Comparison of ENCODE assay signal across 11 cellular contexts in the genomic region with DNA sequence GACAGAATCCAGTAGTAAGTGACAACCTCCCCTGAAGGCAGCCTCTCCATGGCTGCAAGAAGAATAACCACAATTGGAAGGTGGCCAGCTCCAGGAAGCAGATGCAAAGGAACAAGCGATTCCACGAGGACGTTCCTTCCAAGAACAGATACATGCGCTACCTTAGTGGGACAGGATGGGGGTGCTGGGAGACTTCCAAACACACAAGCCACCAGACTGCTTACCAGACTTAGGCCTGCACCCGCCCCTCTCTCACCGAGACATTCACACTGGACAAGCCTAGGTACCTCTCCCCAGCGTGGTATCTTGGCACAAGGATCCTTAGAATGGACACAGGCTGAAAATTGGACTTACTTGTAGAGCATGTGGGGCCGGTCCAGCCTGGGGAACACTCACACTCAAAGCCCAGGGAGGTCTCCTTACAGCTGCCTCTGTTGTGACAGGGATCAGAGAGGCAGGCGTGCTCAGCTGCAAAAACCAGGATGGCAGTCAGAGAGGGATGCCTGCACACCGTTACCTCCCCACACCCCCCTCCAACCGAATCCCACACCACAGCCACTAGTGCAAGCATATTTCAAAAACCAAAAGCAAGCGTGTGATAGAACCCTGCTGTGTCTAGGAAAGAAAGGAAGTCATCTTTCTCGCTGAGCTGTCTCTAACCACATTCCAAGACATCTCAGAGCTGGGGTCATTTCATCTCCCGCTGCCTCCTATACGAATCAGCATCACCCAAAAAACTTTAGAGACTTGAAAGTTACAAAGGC. TPM values are rescaled to one million over a fixed set of nuclear protein-coding genes. Genes with fewer than 3 reads are reported as not detected.
DNase-seq lines count a peak whose midpoint lies in the region; FAIRE-seq and TF ChIP-seq lines count a peak whose summit lies in the region.
"Had no signal": no experiment of that assay in that cellular context is flagged by ENCODE, and none has a peak within 500 bp of the region (broad histone marks: within the 10 kb centered on the region; RNA-seq: fewer than 3 reads in every experiment).

No MANE protein-coding gene starts in this region.

- H3K9me3 ChIP-seq in H9 (ENCODE audit: control insufficient read depth, low read depth, low read length) (no peaks in the 10 kb centered on the region), keratinocyte (ENCODE audit: control insufficient read depth, low read depth, low read length) (no peaks in the 10 kb centered on the region), suprapubic skin (no peaks in the 10 kb centered on the region)

- H4K91ac ChIP-seq in H9 (ENCODE audit: insufficient read length, low read depth, low read length), result no peak overlapping the region

- no peak overlapping the region for H3K18ac ChIP-seq in H9 (ENCODE audit: insufficient read length, low read depth, low read length)

- H3K27me3 Mint-ChIP-seq in H9 (ENCODE audit: low read depth), result no peaks in the 10 kb centered on the region
- H3K27me3 Mint-ChIP-seq in HFFc6 (ENCODE audit: insufficient read depth), result no peaks in the 10 kb centered on the region

- H3K4me1 ChIP-seq in H9 (ENCODE audit: insufficient read depth, low read length), result peaks cover 21% of the 10 kb centered on the region; the same call in 1 of the 2 replicates
- H3K4me1 ChIP-seq in keratinocyte (ENCODE audit: control insufficient read depth, extremely low read depth, insufficient read depth, low read length), result peaks cover 44% of the 10 kb centered on the region
- peaks cover 60% of the 10 kb centered on the region for H3K4me1 ChIP-seq in suprapubic skin

- H3K79me2 ChIP-seq in H9 (ENCODE audit: insufficient read depth, low read length) (no peaks in the 10 kb centered on the region), keratinocyte (ENCODE audit: control insufficient read depth, insufficient read depth, low read length) (peaks cover 90% of the 10 kb centered on the region)

- no peak overlapping the region for H3K4ac ChIP-seq in H9 (ENCODE audit: low read depth, low read length)

- no peak for DNase-seq in H9
- DNase-seq in astrocyte of the spinal cord (ENCODE audit: low read depth, low spot score), result peak; percentile 82
- DNase-seq in keratinocyte (ENCODE audit: low read depth, low spot score), result no peak
- peak in 1 of 2 donors; percentile 55 for DNase-seq in suprapubic skin (ENCODE audit: low spot score in 2 of 2)
- DNase-seq in NCI-H1436 (lab: John Stamatoyannopoulos, UW), result no peak
- DNase-seq in DMS53 (lab: John Stamatoyannopoulos, UW), result no peak
- no peak for DNase-seq in HFFc6
- no peak for DNase-seq in activated effector memory CD4-positive, alpha-beta T cell treated with anti-CD3 and anti-CD28 coated beads, Interleukin-2, amount 50 U/mL, for 16 hours
- DNase-seq: Karpas-422, T-helper 17 cell had no signal

- H4K20me1 ChIP-seq in H9 (ENCODE audit: control insufficient read depth, insufficient read depth, insufficient read length) (no peaks in the 10 kb centered on the region), keratinocyte (ENCODE audit: control insufficient read depth, extremely low read depth, insufficient read depth, low read length) (peaks cover 48% of the 10 kb centered on the region)

- H3K9me1 ChIP-seq in keratinocyte (ENCODE audit: control insufficient read depth, extremely low read depth, insufficient read depth, low read length), result peaks cover 2% of the 10 kb centered on the region

- H3K27me3 ChIP-seq in H9 (ENCODE audit: insufficient read depth, low read length) (no peaks in the 10 kb centered on the region), keratinocyte (ENCODE audit: control insufficient read depth, extremely low read depth, insufficient read depth, low read length) (no peaks in the 10 kb centered on the region), suprapubic skin (no peaks in the 10 kb centered on the region)

- H3K23me2 ChIP-seq in H9 (ENCODE audit: insufficient read length, low read depth, low read length, poor library complexity, severe bottlenecking), result no peaks in the 10 kb centered on the region

- FAIRE-seq in keratinocyte (lab: Jason Lieb, UNC), result peak; percentile 72

- TF ChIP-seq CTCF in H9 (conservative IDR thresholded peaks at IDR 0.05) (no peak), astrocyte of the spinal cord (IDR thresholded peaks at IDR 0.05; ENCODE audit: low read depth, low read length) (peak; percentile 6), keratinocyte (optimal IDR thresholded peaks at IDR 0.05 in 1 of 3, IDR thresholded peaks at IDR 0.05 in 1 of 3, conservative IDR thresholded peaks at IDR 0.05 in 1 of 3; ENCODE audit: extremely low read depth in 1 of 3, insufficient read depth in 2 of 3, low read length in 3 of 3) (no peak), suprapubic skin (IDR thresholded peaks at IDR 0.05) (no peak), HFFc6 (IDR thresholded peaks at IDR 0.05) (no peak)

- TF ChIP-seq POLR2A in suprapubic skin (IDR thresholded peaks at IDR 0.05), result no peak

- no peak overlapping the region for H3K23ac ChIP-seq in H9 (ENCODE audit: insufficient read length, low read depth, low read length)

- H3K27ac Mint-ChIP-seq in H9 (peak overlapping the region; percentile 58 to 84 (median 81); a peak in 5 of 7 replicates), HFFc6 (no peak overlapping the region)
- H3K27ac Mint-ChIP-seq: T-helper 17 cell had no signal

- peaks cover 4% of the 10 kb centered on the region for H3K79me1 ChIP-seq in H9 (ENCODE audit: insufficient read depth, low read depth, low read length, poor library complexity, severe bottlenecking)

- no peak overlapping the region for H3K14ac ChIP-seq in H9 (ENCODE audit: insufficient read depth, low read length)

- no peak for TF ChIP-seq EP300 in suprapubic skin (IDR thresholded peaks at IDR 0.05)

- H2AK5ac ChIP-seq in H9 (ENCODE audit: insufficient read length, low read length), result no peak overlapping the region

- H2BK5ac ChIP-seq in H9 (ENCODE audit: insufficient read length, low read length), result no peak overlapping the region

- H3K4me3 Mint-ChIP-seq in H9, result no peak overlapping the region
- H3K4me3 Mint-ChIP-seq in HFFc6, result no peak overlapping the region
- H3K4me3 Mint-ChIP-seq: T-helper 17 cell had no signal

- no CpG with 5 or more reads among the region's 15 CpGs for WGBS in H9 (ENCODE audit: extremely low coverage, insufficient read length, low lambda C conversion rate)
- WGBS in suprapubic skin, result 69% methylated on average over 15 of the region's 15 CpGs

- H2BK12ac ChIP-seq in H9 (ENCODE audit: insufficient read length, low read depth, low read length), result no peak overlapping the region

- no peak overlapping the region for H2BK120ac ChIP-seq in H9 (ENCODE audit: low read depth, low read length, poor library complexity, severe bottlenecking)

- H2AFZ ChIP-seq in H9 (ENCODE audit: low read length) (no peak overlapping the region), keratinocyte (ENCODE audit: control insufficient read depth, low read length) (no peak overlapping the region)

- H3K36me3 ChIP-seq in keratinocyte (ENCODE audit: control insufficient read depth in 2 of 2, extremely low read depth in 1 of 2, insufficient read depth in 2 of 2, low read length in 2 of 2), result peaks cover 59 to 91% of the 10 kb centered on the region in 2 experiments
- peaks cover 86% of the 10 kb centered on the region for H3K36me3 ChIP-seq in suprapubic skin

- peaks cover 80 to 91% of the 10 kb centered on the region in 2 experiments for H3K4me1 Mint-ChIP-seq in H9
- H3K4me1 Mint-ChIP-seq in HFFc6 (ENCODE audit: low read depth), result peaks cover 58% of the 10 kb centered on the region
- H3K4me1 Mint-ChIP-seq: T-helper 17 cell had no signal

- H2BK20ac ChIP-seq in H9 (ENCODE audit: low read depth, low read length, poor library complexity, severe bottlenecking), result no peak overlapping the region

- in situ Hi-C loops in astrocyte of the spinal cord (cut with HindIII; ENCODE audit: low sequenced_read_pairs), result no loop called here

- H3K27ac ChIP-seq in H9 (ENCODE audit: insufficient read length, low read depth, low read length) (no peak overlapping the region), keratinocyte (ENCODE audit: control insufficient read depth, insufficient read depth, low read length) (peak overlapping the region; percentile 33), suprapubic skin (peak overlapping the region; percentile 84)

- H4K5ac ChIP-seq in H9 (ENCODE audit: insufficient read length, low read depth, low read length), result no peak overlapping the region

- H4K8ac ChIP-seq in H9 (replicated peaks; ENCODE audit: insufficient read length, low read depth, low read length), result no peak overlapping the region

- H3K4me3 ChIP-seq in astrocyte of the spinal cord (ENCODE audit: low read depth, low read length) (no peak overlapping the region), keratinocyte (ENCODE audit: control insufficient read depth in 2 of 3, extremely low read depth in 1 of 3, insufficient read depth in 2 of 3, low read depth in 1 of 3, low read length in 3 of 3) (no peak overlapping the region), suprapubic skin (no peak overlapping the region)
- H3K4me3 ChIP-seq: skin epidermis had no signal

- H2BK15ac ChIP-seq in H9 (ENCODE audit: low read depth, low read length), result no peak overlapping the region

- no peak overlapping the region for H3K4me2 ChIP-seq in H9 (ENCODE audit: insufficient read depth, insufficient read length, low read length)
- no peak overlapping the region for H3K4me2 ChIP-seq in keratinocyte (ENCODE audit: control insufficient read depth, extremely low read depth, insufficient read depth, low read depth, low read length)

- H3K9me3 Mint-ChIP-seq in H9 (no peaks in the 10 kb centered on the region), HFFc6 (no peaks in the 10 kb centered on the region)

- dilution Hi-C loops in keratinocyte (cut with MboI; ENCODE audit: extremely low pct_ligation_motif_present, low sequenced_read_pairs), result no loop called here

- H3K56ac ChIP-seq in H9 (ENCODE audit: insufficient read length, low read depth, low read length), result no peak overlapping the region

- H3T11ph ChIP-seq in H9 (ENCODE audit: low read length), result no peak overlapping the region

- no peak overlapping the region for H3K9ac ChIP-seq in H9 (ENCODE audit: extremely low read depth, insufficient read length, low read length)
- no peak overlapping the region for H3K9ac ChIP-seq in keratinocyte (ENCODE audit: control insufficient read depth, extremely low read depth, insufficient read depth, low read length)

- H3K36me3 Mint-ChIP-seq in H9 (ENCODE audit: insufficient read depth in 1 of 3, low read depth in 3 of 3) (peaks cover 41 to 92% (median 69%) of the 10 kb centered on the region in 3 experiments), HFFc6 (ENCODE audit: low read depth) (peaks cover 37% of the 10 kb centered on the region)

RNA-seq across cellular contexts. Expression of a gene that starts 22.4 kb away (rescaled TPM):
- total RNA-seq in H9 (2021) (54.0 and 58.1 TPM in 2 replicates), suprapubic skin (100 to 1,000 TPM; 133 to 367 (median 191) TPM)
- polyA plus RNA-seq in keratinocyte, result 82.1 to 117 TPM (median 84.2 TPM) in 3 replicates
- polyA plus RNA-seq in keratinocyte (2011; ENCODE audit: low read depth), result 69.6 TPM
- polyA plus RNA-seq in keratinocyte (2011; cell fraction: cytosol; rRNA removed), result 27.6 and 29.1 TPM in 2 replicates
- polyA plus RNA-seq in keratinocyte (2011; cell fraction: nucleus; rRNA removed), result 356 and 357 TPM in 2 replicates
- polyA plus RNA-seq in keratinocyte (2012; ENCODE audit: low replicate concordance), result 37.1 and 115 TPM in 2 replicates
- 306 to 390 TPM (median 389 TPM) in 3 replicates for polyA minus RNA-seq in keratinocyte
- 89.8 TPM for polyA minus RNA-seq in keratinocyte (2011; cell fraction: cytosol; rRNA and poly(A)+ RNA removed)
- 497 and 766 TPM in 2 replicates for polyA minus RNA-seq in keratinocyte (2011; cell fraction: nucleus; rRNA and poly(A)+ RNA removed)
- 1 to 10 TPM; 3.0 to 9.3 (median 8.2) TPM for total RNA-seq in HFFc6 (2021; fragmentation: NEBNext Ultra II Directional; extraction: Animal tissue kit (Norgen Biotek cat#: 25700))
